ENCODE assay signal across 19 cellular contexts in genomic region chr5:149639718-149640117, GRCh38. TPM values are rescaled to one million over a fixed set of nuclear protein-coding genes. Genes with fewer than 3 reads are reported as not detected.
DNase-seq lines count a peak whose midpoint lies in the region; ATAC-seq and TF ChIP-seq lines count a peak whose summit lies in the region.
"Had no signal": no experiment of that assay in that cellular context is flagged by ENCODE, and none has a peak within 500 bp of the region (broad histone marks: within the 10 kb centered on the region; RNA-seq: fewer than 3 reads in every experiment).

No MANE protein-coding gene starts in this region.

- H3K36me3 ChIP-seq in colonic mucosa = no peaks in the 10 kb centered on the region
- H3K36me3 ChIP-seq in liver (ENCODE audit: control insufficient read depth in 4 of 4, insufficient read depth in 3 of 4, low read depth in 1 of 4, low read length in 3 of 4) = no peaks in the 10 kb centered on the region
- no peaks in the 10 kb centered on the region for H3K36me3 ChIP-seq in sigmoid colon
- H3K36me3 ChIP-seq: gastroesophageal sphincter, left lung, upper lobe of left lung had no signal

- peak; percentile 40 for DNase-seq in NCI-H1092 (lab: John Stamatoyannopoulos, UW)
- no peak for DNase-seq in colonic mucosa
- DNase-seq in sigmoid colon = peak; percentile 63
- no peak for DNase-seq in Kasumi-1 (lab: John Stamatoyannopoulos, UW)
- DNase-seq: activated B cell treated with CpG ODN at 0.5 μM for 24 hours; activated CD8-positive, alpha-beta T cell treated with anti-CD3 and anti-CD28 coated beads, Interleukin-2, amount 10 ng/mL, durations not matched to agents 7 days and 5 days; activated T-cell treated with anti-CD3 and anti-CD28 coated beads, Interleukin-2, amount 50 U/mL, for 48 hours; CD4-positive, alpha-beta T cell; DMS79; left lung; NCI-H187; NK-92 treated with Interleukin-12 subunit alpha and Interleukin-12 subunit beta, amount 100 ng/mL, for 24 hours; stimulated activated naive B cell treated with anti-CD40 and anti-IgM and Interleukin-4, amounts not matched to agents 10 μg/mL and 1 μg/mL and 100 μg/mL, for 72 hours; upper lobe of left lung had no signal

- H3K27me3 ChIP-seq in colonic mucosa = no peaks in the 10 kb centered on the region
- H3K27me3 ChIP-seq in liver (ENCODE audit: control insufficient read depth in 4 of 4, insufficient read depth in 4 of 4, low read length in 3 of 4) = no peaks in the 10 kb centered on the region
- H3K27me3 ChIP-seq in sigmoid colon = no peaks in the 10 kb centered on the region
- H3K27me3 ChIP-seq: gastroesophageal sphincter, left lung, upper lobe of left lung had no signal

- TF ChIP-seq CTCF in colonic mucosa (IDR thresholded peaks at IDR 0.05) (no peak), liver (IDR thresholded peaks at IDR 0.05; ENCODE audit: low read depth, low read length, missing input control) (no peak), sigmoid colon (IDR thresholded peaks at IDR 0.05) (no peak)

- TF ChIP-seq RAD21 in liver (IDR thresholded peaks at IDR 0.05) = no peak

- H3K9ac ChIP-seq in colonic mucosa (ENCODE audit: low read depth in 2 of 2, low read length in 2 of 2) = peak overlapping the region in 1 of 2 donors; percentile 52
- H3K9ac ChIP-seq in liver (ENCODE audit: low read depth in 1 of 2, low read length in 2 of 2) = no peak overlapping the region

- no peaks in the 10 kb centered on the region for H3K9me3 ChIP-seq in colonic mucosa
- no peaks in the 10 kb centered on the region for H3K9me3 ChIP-seq in liver (ENCODE audit: control insufficient read depth in 4 of 4, low read length in 3 of 4)
- no peaks in the 10 kb centered on the region for H3K9me3 ChIP-seq in sigmoid colon
- H3K9me3 ChIP-seq: gastroesophageal sphincter, left lung, upper lobe of left lung had no signal

- H3K4me3 ChIP-seq in colonic mucosa (no peak overlapping the region), liver (ENCODE audit: low read depth in 1 of 3, low read length in 3 of 3) (no peak overlapping the region), sigmoid colon (no peak overlapping the region)
- H3K4me3 ChIP-seq: gastroesophageal sphincter, left lung, upper lobe of left lung had no signal

- H3K4me1 ChIP-seq in colonic mucosa = peaks cover 6% of the 10 kb centered on the region
- H3K4me1 ChIP-seq in liver (ENCODE audit: control insufficient read depth in 4 of 4, insufficient read depth in 4 of 4, low read length in 3 of 4) = peaks cover 5 to 32% (median 21%) of the 10 kb centered on the region in 4 donors
- H3K4me1 ChIP-seq in sigmoid colon = peaks cover 0 to 31% (median 22%) of the 10 kb centered on the region in 4 donors
- H3K4me1 ChIP-seq: left lung had no signal

- ATAC-seq in GM19455 (IDR thresholded peaks at IDR 0.05; ENCODE audit: unreplicated experiment) (no peak), GM18505 (IDR thresholded peaks at IDR 0.05; ENCODE audit: unreplicated experiment) (no peak), GM18909 (IDR thresholded peaks at IDR 0.05; ENCODE audit: poor library complexity, unreplicated experiment) (no peak)
- ATAC-seq: activated CD8-positive, alpha-beta T cell treated with anti-CD3 and anti-CD28 coated beads, Interleukin-2, amount 10 ng/mL, durations not matched to agents 7 days and 5 days; gastroesophageal sphincter; left lung; stimulated activated naive B cell treated with anti-CD40 and anti-IgM and Interleukin-4, amounts not matched to agents 10 μg/mL and 1 μg/mL and 100 μg/mL, for 72 hours had no signal

- H3K27ac ChIP-seq in colonic mucosa (peak overlapping the region; percentile 73), liver (ENCODE audit: low read depth in 1 of 2, low read length in 2 of 2) (peak overlapping the region; percentile 89 to 98), sigmoid colon (peak overlapping the region in 3 of 4 donors; percentile 78 to 89 (median 85))

- TF ChIP-seq EP300 in sigmoid colon (IDR thresholded peaks at IDR 0.05) = no peak

- TF ChIP-seq POLR2A in sigmoid colon (IDR thresholded peaks at IDR 0.05) (no peak), GM18505 (IDR thresholded peaks at IDR 0.05; ENCODE audit: borderline replicate concordance, extremely low read depth, insufficient read depth, insufficient read length) (no peak)

- intact Hi-C loops in colonic mucosa (cut with DNase I) (loop anchor here (5.0 kb wide), 1 partner anchor 353 kb away; no protein-coding TSS in a partner anchor), sigmoid colon (cut with DNase I) (loop anchor here (2.0 kb wide), 1 partner anchor 351 kb away; no protein-coding TSS in a partner anchor)

TF ChIP-seq in liver, 16 proteins besides CTCF, POLR2A, EP300 and RAD21:
- TF ChIP-seq, protein P1, sequence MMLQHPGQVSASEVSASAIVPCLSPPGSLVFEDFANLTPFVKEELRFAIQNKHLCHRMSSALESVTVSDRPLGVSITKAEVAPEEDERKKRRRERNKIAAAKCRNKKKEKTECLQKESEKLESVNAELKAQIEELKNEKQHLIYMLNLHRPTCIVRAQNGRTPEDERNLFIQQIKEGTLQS (IDR thresholded peaks at IDR 0.05) = no peak
- TF ChIP-seq RXRA (IDR thresholded peaks at IDR 0.05) (peak in 1 of 2 donors; percentile 46), YY1 (IDR thresholded peaks at IDR 0.05) (peak; percentile 46)

RNA-seq across cellular contexts. Expression of gene ARHGEF37, which starts 58.4 kb away (rescaled TPM):
- 10 to 100 TPM; 11.9 to 15.7 TPM for total RNA-seq in colonic mucosa
- total RNA-seq in liver = 1 to 10 TPM; 3.3 to 6.1 TPM
- polyA plus RNA-seq in liver = 1 to 10 TPM in 1 of 2 donors, under 1 TPM in 1; 0.71 to 2.0 TPM
- total RNA-seq in sigmoid colon = 10 to 100 TPM; 23.5 to 51.0 (median 39.8) TPM
- polyA plus RNA-seq in sigmoid colon = 1 to 10 TPM; 4.8 to 7.2 (median 7.0) TPM

Comparison
In these comparisons a context has a peak if more than half of its experiments do, and no peak if none do; other contexts are left out.
1. DNase-seq: peak in NCI-H1092 (single experiment) and sigmoid colon (single experiment); none in colonic mucosa (single experiment) and Kasumi-1 (0 of 2).
2. Peak in every context shown above with its lines, with median percentiles within 50 percentile points of each other: H3K27ac ChIP-seq.